ENCODE assay signal across 15 cellular contexts in the genomic region with DNA sequence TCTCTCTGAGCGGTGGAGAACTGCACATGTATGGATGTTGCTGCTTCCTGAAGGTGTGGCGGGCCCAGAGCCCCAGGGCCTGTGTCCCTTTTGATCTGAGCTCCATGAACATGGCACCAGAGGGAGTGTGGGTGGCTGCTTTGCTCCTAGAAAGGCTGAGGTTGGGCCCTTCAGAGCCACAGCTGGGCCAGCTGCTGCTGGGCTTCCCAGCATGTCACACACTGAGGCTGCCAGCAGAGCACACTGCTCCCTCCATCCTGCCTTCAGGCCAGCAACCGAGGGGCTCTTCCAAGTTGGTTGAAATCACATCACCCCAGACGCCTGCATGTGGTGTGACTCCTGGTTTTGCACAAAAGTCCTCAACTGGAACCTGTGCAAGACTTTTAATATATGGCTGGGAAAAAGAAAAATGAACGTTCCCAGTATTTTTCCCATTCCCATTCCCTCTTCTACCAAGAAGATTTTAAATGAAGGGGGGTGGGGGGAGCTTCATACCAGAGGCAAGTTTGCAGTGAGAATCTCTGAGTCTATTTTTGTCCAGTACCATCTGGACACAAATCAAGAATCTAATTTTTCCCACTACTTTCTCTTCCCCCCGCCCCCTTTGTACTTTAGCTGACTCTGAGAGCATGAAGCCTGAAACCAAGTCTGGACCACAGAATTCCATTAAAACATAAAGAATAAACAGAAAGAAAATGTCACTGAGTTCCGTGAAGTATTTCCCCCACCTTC. TPM values are rescaled to one million over a fixed set of nuclear protein-coding genes. Genes with fewer than 3 reads are reported as not detected.
DNase-seq lines count a peak whose midpoint lies in the region; ATAC-seq and TF ChIP-seq lines count a peak whose summit lies in the region.
"Had no signal": no experiment of that assay in that cellular context is flagged by ENCODE, and none has a peak within 500 bp of the region (broad histone marks: within the 10 kb centered on the region; RNA-seq: fewer than 3 reads in every experiment).

No MANE protein-coding gene starts in this region.

- ATAC-seq in foreskin keratinocyte, result no peak
- no peak for ATAC-seq in stimulated activated naive B cell treated with anti-CD40 and anti-IgM and Interleukin-4, amounts not matched to agents 10 μg/mL and 1 μg/mL and 100 μg/mL, for 72 hours (replicated peaks)

- H3K36me3 ChIP-seq in ascending aorta (no peaks in the 10 kb centered on the region), left ventricle myocardium inferior (no peaks in the 10 kb centered on the region), skeletal muscle tissue (ENCODE audit: control insufficient read depth in 3 of 3, insufficient read depth in 3 of 3, low read length in 3 of 3) (no peaks in the 10 kb centered on the region)
- H3K36me3 ChIP-seq: breast epithelium had no signal

- no peaks in the 10 kb centered on the region for H3K27me3 Mint-ChIP-seq in stimulated activated naive B cell treated with anti-CD40 and anti-IgM and Interleukin-4, amounts not matched to agents 10 μg/mL and 1 μg/mL and 100 μg/mL, for 72 hours
- H3K27me3 Mint-ChIP-seq in Calu3 (ENCODE audit: unreplicated experiment), result peaks cover 30% of the 10 kb centered on the region

- TF ChIP-seq CTCF in ascending aorta (IDR thresholded peaks at IDR 0.05) (no peak), left ventricle myocardium inferior (IDR thresholded peaks at IDR 0.05; ENCODE audit: borderline replicate concordance) (no peak), foreskin keratinocyte (conservative IDR thresholded peaks at IDR 0.05) (no peak), Calu3 (IDR thresholded peaks at IDR 0.05; ENCODE audit: unreplicated experiment) (no peak)

- H3K27me3 ChIP-seq in ascending aorta, result no peaks in the 10 kb centered on the region
- H3K27me3 ChIP-seq in left ventricle myocardium inferior (ENCODE audit: low read depth), result no peaks in the 10 kb centered on the region
- no peaks in the 10 kb centered on the region for H3K27me3 ChIP-seq in skeletal muscle tissue (ENCODE audit: control insufficient read depth in 3 of 3, insufficient read depth in 3 of 3, low read length in 3 of 3)
- H3K27me3 ChIP-seq in foreskin keratinocyte, result no peaks in the 10 kb centered on the region
- H3K27me3 ChIP-seq: breast epithelium had no signal

- no peaks in the 10 kb centered on the region for H3K4me1 Mint-ChIP-seq in stimulated activated naive B cell treated with anti-CD40 and anti-IgM and Interleukin-4, amounts not matched to agents 10 μg/mL and 1 μg/mL and 100 μg/mL, for 72 hours
- no peaks in the 10 kb centered on the region for H3K4me1 Mint-ChIP-seq in Calu3 (ENCODE audit: low read depth, unreplicated experiment)
- H3K4me1 Mint-ChIP-seq: stimulated activated effector memory CD8-positive, alpha-beta T cell treated with anti-CD3 and anti-CD28 coated beads, Interleukin-12 subunit alpha, Interleukin-12 subunit beta, amount 100 ng/mL, for 72 hours had no signal

- DNase-seq in EL, result peak; percentile 45
- DNase-seq in ascending aorta (ENCODE audit: low spot score in 2 of 2), result no peak
- DNase-seq in left ventricle myocardium inferior, result no peak
- DNase-seq in foreskin keratinocyte, result no peak
- no peak for DNase-seq in stimulated activated naive B cell treated with anti-CD40 and anti-IgM and Interleukin-4, amounts not matched to agents 10 μg/mL and 1 μg/mL and 100 μg/mL, for 72 hours
- no peak for DNase-seq in NCI-H1930 (lab: John Stamatoyannopoulos, UW)
- DNase-seq in Calu3, result no peak
- DNase-seq: kidney glomerular epithelial cell; NCI-H774; stimulated activated CD4-positive, alpha-beta T cell treated with anti-CD3 and anti-CD28 coated beads, Interleukin-2, amount 100 ng/mL, for 24 hours had no signal

- H3K9me3 ChIP-seq in ascending aorta (no peaks in the 10 kb centered on the region), left ventricle myocardium inferior (replicated peaks) (no peaks in the 10 kb centered on the region), skeletal muscle tissue (ENCODE audit: control insufficient read depth in 3 of 3, low read length in 3 of 3) (no peaks in the 10 kb centered on the region)
- H3K9me3 ChIP-seq: breast epithelium had no signal

- no TSS peak for BruUV-seq in Calu3 (replicated peaks; lab: Mats Ljungman, UMichigan)

- H3K4me3 Mint-ChIP-seq in stimulated activated naive B cell treated with anti-CD40 and anti-IgM and Interleukin-4, amounts not matched to agents 10 μg/mL and 1 μg/mL and 100 μg/mL, for 72 hours, result no peak overlapping the region
- H3K4me3 Mint-ChIP-seq in Calu3 (ENCODE audit: low read depth, unreplicated experiment), result no peak overlapping the region
- H3K4me3 Mint-ChIP-seq: stimulated activated effector memory CD8-positive, alpha-beta T cell treated with anti-CD3 and anti-CD28 coated beads, Interleukin-12 subunit alpha, Interleukin-12 subunit beta, amount 100 ng/mL, for 72 hours had no signal

- peaks cover 2 to 10% of the 10 kb centered on the region in 2 donors for H3K4me1 ChIP-seq in ascending aorta
- H3K4me1 ChIP-seq in left ventricle myocardium inferior, result peaks cover 49% of the 10 kb centered on the region
- H3K4me1 ChIP-seq in skeletal muscle tissue (ENCODE audit: control insufficient read depth in 3 of 3, insufficient read depth in 3 of 3, low read length in 3 of 3), result peaks cover 11 to 15% (median 12%) of the 10 kb centered on the region in 3 donors
- no peaks in the 10 kb centered on the region for H3K4me1 ChIP-seq in foreskin keratinocyte
- H3K4me1 ChIP-seq: breast epithelium had no signal

- CTCF ChIA-PET in Calu3 (lab: Charles Lee), result no interaction called here

- intact Hi-C loops in ascending aorta (cut with DNase I), result no loop called here
- intact Hi-C loops in left ventricle myocardium inferior (cut with micrococcal nuclease), result no loop called here
- intact Hi-C loops in Calu3 (cut with micrococcal nuclease; ENCODE audit: unreplicated experiment), result no loop called here

- peaks cover 6 to 9% of the 10 kb centered on the region in 2 donors for H3K9me3 Mint-ChIP-seq in stimulated activated naive B cell treated with anti-CD40 and anti-IgM and Interleukin-4, amounts not matched to agents 10 μg/mL and 1 μg/mL and 100 μg/mL, for 72 hours
- H3K9me3 Mint-ChIP-seq in Calu3 (ENCODE audit: low read depth, unreplicated experiment), result peaks cover 4% of the 10 kb centered on the region

- peaks cover 0 to 6% of the 10 kb centered on the region in 2 donors for H3K36me3 Mint-ChIP-seq in stimulated activated naive B cell treated with anti-CD40 and anti-IgM and Interleukin-4, amounts not matched to agents 10 μg/mL and 1 μg/mL and 100 μg/mL, for 72 hours
- H3K36me3 Mint-ChIP-seq in Calu3 (ENCODE audit: insufficient read depth, unreplicated experiment), result no peaks in the 10 kb centered on the region
- H3K36me3 Mint-ChIP-seq: stimulated activated effector memory CD8-positive, alpha-beta T cell treated with anti-CD3 and anti-CD28 coated beads, Interleukin-12 subunit alpha, Interleukin-12 subunit beta, amount 100 ng/mL, for 72 hours had no signal

- no peak overlapping the region for H3K27ac Mint-ChIP-seq in stimulated activated naive B cell treated with anti-CD40 and anti-IgM and Interleukin-4, amounts not matched to agents 10 μg/mL and 1 μg/mL and 100 μg/mL, for 72 hours
- H3K27ac Mint-ChIP-seq in Calu3 (ENCODE audit: unreplicated experiment), result no peak overlapping the region
- H3K27ac Mint-ChIP-seq: stimulated activated effector memory CD8-positive, alpha-beta T cell treated with anti-CD3 and anti-CD28 coated beads, Interleukin-12 subunit alpha, Interleukin-12 subunit beta, amount 100 ng/mL, for 72 hours had no signal

- H3K27ac ChIP-seq in ascending aorta (peak overlapping the region; percentile 62 to 79), left ventricle myocardium inferior (replicated peaks) (peak overlapping the region; percentile 88), skeletal muscle tissue (ENCODE audit: low read depth, low read length) (peak overlapping the region; percentile 27), foreskin keratinocyte (no peak overlapping the region)
- H3K27ac ChIP-seq: epithelial cell of prostate, SK-N-MC had no signal

- no peak overlapping the region for H3K9ac ChIP-seq in skeletal muscle tissue (ENCODE audit: low read depth in 1 of 3, low read length in 3 of 3)

- H3K4me3 ChIP-seq in ascending aorta (no peak overlapping the region), left ventricle myocardium inferior (peak overlapping the region; percentile 25), skeletal muscle tissue (ENCODE audit: low read length in 3 of 3) (no peak overlapping the region)
- H3K4me3 ChIP-seq: breast epithelium, SK-N-MC had no signal

RNA-seq across cellular contexts. Expression of gene NGF, which starts 26.2 kb away (rescaled TPM):
- total RNA-seq in ascending aorta (2.1 TPM), left ventricle myocardium inferior (5.3 TPM), skeletal muscle tissue (2.1 TPM), foreskin keratinocyte (0.20 and 2.2 TPM in 2 replicates), Calu3 (2022) (not detected in 2 replicates)
- 0.19 and 2.4 TPM in 2 replicates for polyA plus RNA-seq in foreskin keratinocyte
